In genomic region chr16:2148714-2149629, GRCh38 we compare ENCODE assay signal across 8 cellular contexts. TPM values are rescaled to one million over a fixed set of nuclear protein-coding genes. Genes with fewer than 3 reads are reported as not detected.
DNase-seq lines count a peak whose midpoint lies in the region; ATAC-seq, FAIRE-seq and TF ChIP-seq lines count a peak whose summit lies in the region.

No MANE protein-coding gene starts in this region.

- intact Hi-C loops in lower leg skin (cut with DNase I; ENCODE audit: low total_unique reads) = no loop called here

- peak overlapping the region; percentile 92 to 94 for H3K27ac ChIP-seq in A549
- H3K27ac ChIP-seq in fibroblast of lung (ENCODE audit: insufficient read depth, low read length) = no peak overlapping the region
- H3K27ac ChIP-seq in skeletal muscle tissue (ENCODE audit: low read depth, low read length) = no peak overlapping the region

- peaks cover 7% of the 10 kb centered on the region for H3K27me3 Mint-ChIP-seq in T-helper 2 cell treated with Interferon-gamma antibody and Interleukin-4, amounts not matched to agents 5 μg/mL and 100 μg/mL, for 36 hours (ENCODE audit: low read depth)

- TF ChIP-seq POLR2A in A549 (IDR thresholded peaks at IDR 0.05; ENCODE audit: low read length) = 0 out of 2 replicates have a peak, but pooled peaks have one; percentile 17
- TF ChIP-seq POLR2A in lower leg skin (IDR thresholded peaks at IDR 0.05) = no peak

- under 1% methylated on average over 34 of the region's 62 CpGs for WGBS in A549 (ENCODE audit: missing lambda C conversion rate)
- WGBS in lower leg skin, 2 donors = 3 to 5% methylated on average over 38 to 39 of the region's 62 CpGs

- H3K4me1 ChIP-seq in A549 (peaks cover 53% of the 10 kb centered on the region), fibroblast of lung (ENCODE audit: control insufficient read depth, extremely low read depth, insufficient read depth, low read length) (peaks cover 37% of the 10 kb centered on the region), skeletal muscle tissue (ENCODE audit: control insufficient read depth in 3 of 3, insufficient read depth in 3 of 3, low read length in 3 of 3) (peaks cover 51 to 66% (median 65%) of the 10 kb centered on the region in 3 donors)

- peaks cover 25% of the 10 kb centered on the region for H3K36me3 Mint-ChIP-seq in T-helper 2 cell treated with Interferon-gamma antibody and Interleukin-4, amounts not matched to agents 5 μg/mL and 100 μg/mL, for 36 hours (ENCODE audit: low read depth)

- H3K4me3 Mint-ChIP-seq in T-helper 2 cell treated with Interferon-gamma antibody and Interleukin-4, amounts not matched to agents 5 μg/mL and 100 μg/mL, for 36 hours = peak overlapping the region; percentile 67

- peak overlapping the region; percentile 45 for H3K27ac Mint-ChIP-seq in T-helper 2 cell treated with Interferon-gamma antibody and Interleukin-4, amounts not matched to agents 5 μg/mL and 100 μg/mL, for 36 hours

- no peak for TF ChIP-seq EP300 in A549 (IDR thresholded peaks at IDR 0.05)

- H3K36me3 ChIP-seq in fibroblast of lung (ENCODE audit: control insufficient read depth, insufficient read depth, low read length) = peaks cover 23% of the 10 kb centered on the region
- peaks cover 4 to 10% (median 7%) of the 10 kb centered on the region in 3 donors for H3K36me3 ChIP-seq in skeletal muscle tissue (ENCODE audit: control insufficient read depth in 3 of 3, insufficient read depth in 3 of 3, low read length in 3 of 3)

- POLR2A ChIA-PET in A549 (lab: Yijun Ruan, JAX) = no interaction called here

- no peak for TF ChIP-seq RAD21 in A549 (conservative IDR thresholded peaks at IDR 0.05 in 1 of 2, IDR thresholded peaks at IDR 0.05 in 1 of 2)

- peaks cover 8% of the 10 kb centered on the region for H4K20me1 ChIP-seq in fibroblast of lung (ENCODE audit: control insufficient read depth, extremely low read depth, insufficient read depth, low read length)

- peak; percentile 62 to 64 for DNase-seq in A549 (ENCODE audit: low read depth in 1 of 2, low spot score in 1 of 2)
- peak; percentile 28 for DNase-seq in T-helper 2 cell treated with Interferon-gamma antibody and Interleukin-4, amounts not matched to agents 5 μg/mL and 100 μg/mL, for 36 hours (ENCODE audit: low spot score)
- peak in 1 of 2 donors; percentile 23 for DNase-seq in fibroblast of lung (ENCODE audit: low read depth in 2 of 2)
- DNase-seq in lower leg skin (ENCODE audit: low spot score in 2 of 2) = no peak
- DNase-seq in HuH-7 (ENCODE audit: low spot score) = no peak

- FAIRE-seq in A549 (lab: Jason Lieb, UNC) = no peak

- H3K27me3 ChIP-seq in fibroblast of lung (ENCODE audit: control insufficient read depth, insufficient read depth, low read length) (no peaks in the 10 kb centered on the region), skeletal muscle tissue (ENCODE audit: control insufficient read depth in 3 of 3, insufficient read depth in 3 of 3, low read length in 3 of 3) (no peaks in the 10 kb centered on the region)

- ATAC-seq in A549 (peak; percentile 8 to 12), GM21723 (IDR thresholded peaks at IDR 0.05; ENCODE audit: unreplicated experiment) (no peak)

- H3K9ac ChIP-seq in fibroblast of lung (ENCODE audit: insufficient read depth, low read length) (no peak overlapping the region), skeletal muscle tissue (ENCODE audit: low read depth in 1 of 3, low read length in 3 of 3) (peak overlapping the region in 1 of 3 donors; percentile 75)

- CTCF ChIA-PET in A549 (lab: Yijun Ruan, JAX) = interaction anchor here (0.6 to 6.5 kb wide), 3 partner anchors 8 to 145 kb away, joined by 3 to 52 read pairs (median 43); no protein-coding TSS in a partner anchor

- no peak overlapping the region for H2AFZ ChIP-seq in fibroblast of lung (ENCODE audit: low read length)

- H3K4me2 ChIP-seq in A549 = peak overlapping the region; percentile 99
- peak overlapping the region; percentile 78 for H3K4me2 ChIP-seq in fibroblast of lung (ENCODE audit: extremely low read depth, insufficient read depth, low read length)

- H3K4me1 Mint-ChIP-seq in T-helper 2 cell treated with Interferon-gamma antibody and Interleukin-4, amounts not matched to agents 5 μg/mL and 100 μg/mL, for 36 hours (ENCODE audit: low read depth) = peaks cover 17% of the 10 kb centered on the region

- H3K4me3 ChIP-seq in A549 (peak overlapping the region; percentile 45), GM12875 (ENCODE audit: low read depth, low read length) (peak overlapping the region; percentile 24), fibroblast of lung (replicated peaks in 1 of 4; ENCODE audit: control extremely low read depth in 1 of 4, insufficient read depth in 1 of 4, low read depth in 3 of 4, low read length in 4 of 4) (peak overlapping the region; percentile 10 to 53 (median 28)), skeletal muscle tissue (ENCODE audit: low read length in 3 of 3) (peak overlapping the region in 2 of 3 donors; percentile 56 to 66), lower leg skin (ENCODE audit: low read depth, poor library complexity, severe bottlenecking) (no peak overlapping the region)

- H3K79me2 ChIP-seq in fibroblast of lung (ENCODE audit: control insufficient read depth, insufficient read depth, low read length) = peaks cover 34% of the 10 kb centered on the region

- H3K9me3 Mint-ChIP-seq in T-helper 2 cell treated with Interferon-gamma antibody and Interleukin-4, amounts not matched to agents 5 μg/mL and 100 μg/mL, for 36 hours = no peaks in the 10 kb centered on the region

- peak; percentile 6; the same call in 1 of the 3 replicates for TF ChIP-seq CTCF in A549 (IDR thresholded peaks at IDR 0.05)
- TF ChIP-seq CTCF in GM12875 (IDR thresholded peaks at IDR 0.05; ENCODE audit: borderline replicate concordance, insufficient read depth, low read depth, low read length) = 0 out of 2 replicates have a peak, but pooled peaks have one; percentile 6
- TF ChIP-seq CTCF in fibroblast of lung (conservative IDR thresholded peaks at IDR 0.05 in 1 of 2, IDR thresholded peaks at IDR 0.05 in 1 of 2; ENCODE audit: low read depth in 1 of 2, low read length in 2 of 2) = no peak
- no peak for TF ChIP-seq CTCF in lower leg skin (IDR thresholded peaks at IDR 0.05)

- no peaks in the 10 kb centered on the region for H3K9me3 ChIP-seq in A549
- H3K9me3 ChIP-seq in fibroblast of lung (ENCODE audit: control insufficient read depth, insufficient read depth, low read depth, low read length) = no peaks in the 10 kb centered on the region
- H3K9me3 ChIP-seq in skeletal muscle tissue (ENCODE audit: control insufficient read depth in 3 of 3, low read length in 3 of 3) = no peaks in the 10 kb centered on the region

RNA-seq across cellular contexts. Expression of gene RAB26, which starts 0.5 kb away (rescaled TPM):
- polyA plus RNA-seq in A549 (2011; rRNA removed) = 6.7 and 7.5 TPM in 2 replicates
- 11.2 and 11.5 TPM in 2 replicates for polyA plus RNA-seq in A549 (2012; cell fraction: cytosol; rRNA removed)
- polyA plus RNA-seq in A549 (2012; cell fraction: nucleus; rRNA removed) = 35.3 and 39.5 TPM in 2 replicates
- polyA plus RNA-seq in A549 (2017; fragmentation: RNase III; extraction: RNeasy Plus Mini Kit Qiagen cat#74134 plus additional on column Dnase treatment) = 5.7 to 7.3 TPM (median 6.7 TPM) in 3 replicates
- 4.5 and 7.8 TPM in 2 replicates for polyA minus RNA-seq in A549 (2011; rRNA and poly(A)+ RNA removed)
- 0.51 and 2.0 TPM in 2 replicates for total RNA-seq in fibroblast of lung
- polyA plus RNA-seq in fibroblast of lung = 0.43 and 1.3 TPM in 2 replicates
- 0.65 and 2.1 TPM in 2 replicates for polyA plus RNA-seq in fibroblast of lung (2012)
- polyA minus RNA-seq in fibroblast of lung (ENCODE audit: low replicate concordance) = 0.94 and 8.3 TPM in 2 replicates
- not detected for total RNA-seq in skeletal muscle tissue
- total RNA-seq in lower leg skin = 1 to 10 TPM in 3 of 4 donors, not detected in 1; 1.6 to 2.9 (median 2.0) TPM

RNA-seq across cellular contexts. Expression of gene TRAF7, which starts 6.6 kb away (rescaled TPM):
- polyA plus RNA-seq in A549 (2011; rRNA removed) = 31.9 and 32.0 TPM in 2 replicates
- polyA plus RNA-seq in A549 (2012; cell fraction: cytosol; rRNA removed) = 59.4 and 81.6 TPM in 2 replicates
- polyA plus RNA-seq in A549 (2012; cell fraction: nucleus; rRNA removed) = 96.9 and 136 TPM in 2 replicates
- polyA plus RNA-seq in A549 (2017; fragmentation: RNase III; extraction: RNeasy Plus Mini Kit Qiagen cat#74134 plus additional on column Dnase treatment) = 47.6 to 50.0 TPM (median 48.1 TPM) in 3 replicates
- polyA minus RNA-seq in A549 (2011; rRNA and poly(A)+ RNA removed) = 63.1 and 78.1 TPM in 2 replicates
- total RNA-seq in fibroblast of lung = 52.1 and 60.3 TPM in 2 replicates
- 38.7 and 44.4 TPM in 2 replicates for polyA plus RNA-seq in fibroblast of lung
- 77.9 and 87.1 TPM in 2 replicates for polyA plus RNA-seq in fibroblast of lung (2012)
- polyA minus RNA-seq in fibroblast of lung (ENCODE audit: low replicate concordance) = 135 and 152 TPM in 2 replicates
- 24.0 TPM for total RNA-seq in skeletal muscle tissue
- total RNA-seq in lower leg skin = 10 to 100 TPM; 60.8 to 74.8 (median 68.9) TPM

RNA-seq across cellular contexts. Expression of gene PKD1, which starts 13.3 kb away (rescaled TPM):
- polyA plus RNA-seq in A549 (2011; rRNA removed) (11.5 and 17.3 TPM in 2 replicates), A549 (2017; fragmentation: RNase III; extraction: RNeasy Plus Mini Kit Qiagen cat#74134 plus additional on column Dnase treatment) (38.4 to 39.7 TPM (median 39.2 TPM) in 3 replicates), fibroblast of lung (15.2 and 16.3 TPM in 2 replicates)
- polyA plus RNA-seq in A549 (2012; cell fraction: cytosol; rRNA removed) = 50.6 and 78.8 TPM in 2 replicates
- 342 and 597 TPM in 2 replicates for polyA plus RNA-seq in A549 (2012; cell fraction: nucleus; rRNA removed)
- polyA minus RNA-seq in A549 (2011; rRNA and poly(A)+ RNA removed) = 16.9 and 26.0 TPM in 2 replicates
- total RNA-seq in fibroblast of lung (120 and 199 TPM in 2 replicates), skeletal muscle tissue (88.7 TPM), lower leg skin (100 to 1,000 TPM; 125 to 266 (median 192) TPM)
- polyA plus RNA-seq in fibroblast of lung (2012) = 42.7 and 46.9 TPM in 2 replicates
- polyA minus RNA-seq in fibroblast of lung (ENCODE audit: low replicate concordance) = 31.7 and 46.0 TPM in 2 replicates

RNA-seq across cellular contexts. Expression of gene CASKIN1, which starts 47.4 kb away (rescaled TPM):
- polyA plus RNA-seq in A549 (2011; rRNA removed) = 0.13 and 0.27 TPM in 2 replicates
- 0.75 and 1.2 TPM in 2 replicates for polyA plus RNA-seq in A549 (2012; cell fraction: cytosol; rRNA removed)
- polyA plus RNA-seq in A549 (2012; cell fraction: nucleus; rRNA removed) = 4.4 and 5.5 TPM in 2 replicates
- 0.72 to 1.0 TPM (median 0.87 TPM) in 3 replicates for polyA plus RNA-seq in A549 (2017; fragmentation: RNase III; extraction: RNeasy Plus Mini Kit Qiagen cat#74134 plus additional on column Dnase treatment)
- 0.58 and 0.95 TPM in 2 replicates for polyA minus RNA-seq in A549 (2011; rRNA and poly(A)+ RNA removed)
- total RNA-seq in fibroblast of lung = 0.17 and 0.26 TPM in 2 replicates
- 0.01 TPM in 1 of 2 replicates, not detected in the other for polyA plus RNA-seq in fibroblast of lung
- 0.02 TPM in 1 of 2 replicates, not detected in the other for polyA plus RNA-seq in fibroblast of lung (2012)
- not detected in 2 replicates for polyA minus RNA-seq in fibroblast of lung (ENCODE audit: low replicate concordance)
- total RNA-seq in skeletal muscle tissue = 0.52 TPM
- 1 to 10 TPM in 3 of 4 donors, under 1 TPM in 1; 0.71 to 2.2 (median 1.3) TPM for total RNA-seq in lower leg skin

RNA-seq across cellular contexts. Expression of gene MLST8, which starts 56.3 kb away (rescaled TPM):
- polyA plus RNA-seq in A549 (2011; rRNA removed) (46.8 and 49.5 TPM in 2 replicates), A549 (2017; fragmentation: RNase III; extraction: RNeasy Plus Mini Kit Qiagen cat#74134 plus additional on column Dnase treatment) (48.4 to 53.9 TPM (median 50.4 TPM) in 3 replicates), fibroblast of lung (30.9 and 58.0 TPM in 2 replicates)
- 104 and 110 TPM in 2 replicates for polyA plus RNA-seq in A549 (2012; cell fraction: cytosol; rRNA removed)
- polyA plus RNA-seq in A549 (2012; cell fraction: nucleus; rRNA removed) = 151 and 193 TPM in 2 replicates
- 56.8 and 69.3 TPM in 2 replicates for polyA minus RNA-seq in A549 (2011; rRNA and poly(A)+ RNA removed)
- total RNA-seq in fibroblast of lung (16.8 and 22.3 TPM in 2 replicates), skeletal muscle tissue (7.8 TPM), lower leg skin (10 to 100 TPM; 43.8 to 69.4 (median 54.9) TPM)
- polyA plus RNA-seq in fibroblast of lung (2012) = 33.9 and 49.4 TPM in 2 replicates
- polyA minus RNA-seq in fibroblast of lung (ENCODE audit: low replicate concordance) = 56.2 and 99.5 TPM in 2 replicates

Comparison
In these comparisons a context has a peak if more than half of its experiments do, and no peak if none do; other contexts are left out.
1. DNase-seq: peak in A549 (2 of 2) and T-helper 2 cell treated with Interferon-gamma antibody and Interleukin-4, amounts not matched to agents 5 μg/mL and 100 μg/mL, for 36 hours (single experiment); none in lower leg skin (0 of 2) and HuH-7 (single experiment).
2. H3K27ac ChIP-seq: peak in A549 (2 of 2); none in fibroblast of lung (single experiment) and skeletal muscle tissue (single experiment).
3. CTCF ChIP-seq: peak in A549 (single experiment) and GM12875 (single experiment); none in fibroblast of lung (0 of 2) and lower leg skin (0 of 3).